In the genomic region with DNA sequence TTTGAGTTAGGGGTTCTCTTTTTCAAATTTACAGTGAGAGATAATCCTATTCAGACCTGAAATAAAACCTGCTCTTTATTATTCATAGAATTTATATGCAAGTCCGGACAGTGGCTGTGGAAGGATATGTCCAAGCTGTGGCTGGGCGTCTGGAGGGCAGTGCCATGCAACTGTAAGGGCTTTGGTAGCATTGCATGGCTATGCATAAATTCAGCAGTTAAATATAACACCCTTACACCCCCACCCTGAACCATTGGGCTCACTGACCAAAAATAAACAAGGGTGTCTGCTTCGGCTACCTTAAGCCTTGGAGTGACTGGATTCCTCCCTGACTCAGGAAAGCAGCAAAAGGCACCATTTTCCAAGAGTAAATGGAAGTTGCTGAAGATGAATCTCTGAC, we compare ENCODE assay signal across 28 cellular contexts. TPM values are rescaled to one million over a fixed set of nuclear protein-coding genes. Genes with fewer than 3 reads are reported as not detected.
A peak's percentile ranks its signal among the peaks of the same experiment; 100 is the strongest.
DNase-seq lines count a peak whose midpoint lies in the region; ATAC-seq and TF ChIP-seq lines count a peak whose summit lies in the region.
"Had no signal": no experiment of that assay in that cellular context is flagged by ENCODE, and none has a peak within 500 bp of the region (broad histone marks: within the 10 kb centered on the region; RNA-seq: fewer than 3 reads in every experiment).

No MANE protein-coding gene starts in this region.

- H3K27ac ChIP-seq in right atrium auricular region (peak overlapping the region; percentile 100), gastrocnemius medialis (peak overlapping the region; percentile 95 to 100 (median 100))
- H3K27ac ChIP-seq: BLaER1, PC-9 had no signal

- no peaks in the 10 kb centered on the region for H3K27me3 Mint-ChIP-seq in activated naive CD8-positive, alpha-beta T cell
- no peaks in the 10 kb centered on the region for H3K27me3 Mint-ChIP-seq in activated naive CD8-positive, alpha-beta T cell treated with anti-CD3 and anti-CD28 coated beads for 36 hours
- H3K27me3 Mint-ChIP-seq: CD4-positive, CD25-positive, alpha-beta regulatory T cell had no signal

- H3K27me3 ChIP-seq in right atrium auricular region, result no peaks in the 10 kb centered on the region
- H3K27me3 ChIP-seq in gastrocnemius medialis, result no peaks in the 10 kb centered on the region
- H3K27me3 ChIP-seq: BLaER1, MG63 had no signal

- H3K36me3 ChIP-seq in right atrium auricular region (peaks cover 91% of the 10 kb centered on the region), gastrocnemius medialis (peaks cover 0 to 68% of the 10 kb centered on the region in 2 donors)

- in situ Hi-C loops in gastrocnemius medialis (cut with MboI; ENCODE audit: low sequenced_read_pairs in 4 of 4), result no loop called here

- H3K4me1 Mint-ChIP-seq in activated naive CD8-positive, alpha-beta T cell (ENCODE audit: low read depth), result peaks cover 58% of the 10 kb centered on the region
- peaks cover 36% of the 10 kb centered on the region for H3K4me1 Mint-ChIP-seq in activated naive CD8-positive, alpha-beta T cell treated with anti-CD3 and anti-CD28 coated beads for 36 hours

- H3K27ac Mint-ChIP-seq in activated naive CD8-positive, alpha-beta T cell, result peak overlapping the region; percentile 46
- H3K27ac Mint-ChIP-seq in activated naive CD8-positive, alpha-beta T cell treated with anti-CD3 and anti-CD28 coated beads for 36 hours, result no peak overlapping the region

- intact Hi-C loops in Right ventricle myocardium superior (cut with DNase I) (no loop called here), gastrocnemius medialis (cut with DNase I; ENCODE audit: low total_unique reads) (loop anchor here (10.0 kb wide), 2 partner anchors 786 to 1804 kb away; a partner anchor contains a TSS)

- peaks cover 0 to 82% of the 10 kb centered on the region in 2 donors for H3K4me1 ChIP-seq in right atrium auricular region
- H3K4me1 ChIP-seq in gastrocnemius medialis, result peaks cover 86 to 92% of the 10 kb centered on the region in 2 donors

- no peak for DNase-seq in activated naive CD8-positive, alpha-beta T cell treated with anti-CD3 and anti-CD28 coated beads for 36 hours
- DNase-seq in Right ventricle myocardium superior (no peak), right atrium auricular region (ENCODE audit: low spot score) (no peak), gastrocnemius medialis (peak; percentile 61 to 81), NCI-H2171 (lab: John Stamatoyannopoulos, UW) (no peak)
- DNase-seq: CD4-positive, CD25-positive, alpha-beta regulatory T cell; DMS153; DND-41; KG1; MG63; NCI-H1105 treated with DMSO at 0.1 percent for 48 hours; NCI-H146; NCI-H1930; NCI-H2107; NCI-H446 treated with DMSO at 0.1 percent for 48 hours; NCI-H526; NCI-H82; NK-92 treated with Interleukin-12 subunit alpha and Interleukin-12 subunit beta, amount 100 ng/mL, for 24 hours; PC-9; SHP77 had no signal

- H3K9me3 ChIP-seq in right atrium auricular region (no peaks in the 10 kb centered on the region), gastrocnemius medialis (no peaks in the 10 kb centered on the region)
- H3K9me3 ChIP-seq: BLaER1, MG63 had no signal

- peak; percentile 34 to 63 for TF ChIP-seq POLR2A in gastrocnemius medialis (IDR thresholded peaks at IDR 0.05)

- peak; percentile 69 for ATAC-seq in Right ventricle myocardium superior (ENCODE audit: poor library complexity)
- ATAC-seq in gastrocnemius medialis, result peak; percentile 83 to 93
- no peak for ATAC-seq in HG03571 (IDR thresholded peaks at IDR 0.05; ENCODE audit: unreplicated experiment)
- ATAC-seq in GM18858 (IDR thresholded peaks at IDR 0.05; ENCODE audit: unreplicated experiment), result no peak
- ATAC-seq: HCT116 had no signal

- no peak overlapping the region for H3K4me3 Mint-ChIP-seq in activated naive CD8-positive, alpha-beta T cell
- no peak overlapping the region for H3K4me3 Mint-ChIP-seq in activated naive CD8-positive, alpha-beta T cell treated with anti-CD3 and anti-CD28 coated beads for 36 hours

- H3K4me3 ChIP-seq in right atrium auricular region (no peak overlapping the region), gastrocnemius medialis (peak overlapping the region in 2 of 4 donors; percentile 4 to 8)
- H3K4me3 ChIP-seq: BLaER1, MG63, PC-9 had no signal

- peaks cover 18% of the 10 kb centered on the region for H3K36me3 Mint-ChIP-seq in activated naive CD8-positive, alpha-beta T cell
- H3K36me3 Mint-ChIP-seq in activated naive CD8-positive, alpha-beta T cell treated with anti-CD3 and anti-CD28 coated beads for 36 hours, result peaks cover 62% of the 10 kb centered on the region

- H3K9me3 Mint-ChIP-seq in activated naive CD8-positive, alpha-beta T cell (ENCODE audit: low read depth), result no peaks in the 10 kb centered on the region
- no peaks in the 10 kb centered on the region for H3K9me3 Mint-ChIP-seq in activated naive CD8-positive, alpha-beta T cell treated with anti-CD3 and anti-CD28 coated beads for 36 hours
- H3K9me3 Mint-ChIP-seq: CD4-positive, CD25-positive, alpha-beta regulatory T cell had no signal

- TF ChIP-seq CTCF in right atrium auricular region (IDR thresholded peaks at IDR 0.05), result no peak
- TF ChIP-seq CTCF in gastrocnemius medialis (IDR thresholded peaks at IDR 0.05 in 4 of 5, conservative IDR thresholded peaks at IDR 0.05 in 1 of 5), result no peak

RNA-seq across cellular contexts. Expression of a gene that starts 5.4 kb away (rescaled TPM):
- 10 to 100 TPM; 94.3 to 98.1 TPM for total RNA-seq in activated naive CD8-positive, alpha-beta T cell treated with anti-CD3 and anti-CD28 coated beads for 36 hours
- total RNA-seq in Right ventricle myocardium superior (68.1 TPM), right atrium auricular region (10 to 100 TPM; 38.2 to 50.1 TPM), gastrocnemius medialis (10 to 100 TPM; 49.5 to 73.4 (median 59.1) TPM)

RNA-seq across cellular contexts. Expression of a gene that starts 11.0 kb away (rescaled TPM):
- total RNA-seq in activated naive CD8-positive, alpha-beta T cell treated with anti-CD3 and anti-CD28 coated beads for 36 hours, result not detected
- total RNA-seq in Right ventricle myocardium superior (2,267 TPM), right atrium auricular region (1,000 to 10,000 TPM in 1 of 2 donors, 100 to 1,000 TPM in 1; 965 to 2,413 TPM), gastrocnemius medialis (100 to 1,000 TPM; 390 to 932 (median 616) TPM)
- total RNA-seq: CD4-positive, CD25-positive, alpha-beta regulatory T cell had no signal

RNA-seq across cellular contexts. Expression of a gene that starts 12.0 kb away (rescaled TPM):
- 1 to 10 TPM; 5.7 to 5.9 TPM for total RNA-seq in activated naive CD8-positive, alpha-beta T cell treated with anti-CD3 and anti-CD28 coated beads for 36 hours
- total RNA-seq in Right ventricle myocardium superior (153 TPM), right atrium auricular region (100 to 1,000 TPM; 114 to 314 TPM), gastrocnemius medialis (100 to 1,000 TPM; 113 to 237 (median 159) TPM)

RNA-seq across cellular contexts. Expression of a gene that starts 19.2 kb away (rescaled TPM):
- 10 to 100 TPM; 32.9 to 34.7 TPM for total RNA-seq in activated naive CD8-positive, alpha-beta T cell treated with anti-CD3 and anti-CD28 coated beads for 36 hours
- total RNA-seq in Right ventricle myocardium superior (57.2 TPM), right atrium auricular region (10 to 100 TPM; 60.8 to 84.0 TPM), gastrocnemius medialis (100 to 1,000 TPM in 1 of 4 donors, 10 to 100 TPM in 3; 64.0 to 127 (median 90.0) TPM)

RNA-seq across cellular contexts. Expression of a gene that starts 23.2 kb away (rescaled TPM):
- total RNA-seq in activated naive CD8-positive, alpha-beta T cell treated with anti-CD3 and anti-CD28 coated beads for 36 hours, result not detected
- total RNA-seq in Right ventricle myocardium superior, result 5.8 TPM
- total RNA-seq in right atrium auricular region, result 1 to 10 TPM in 1 of 2 donors, under 1 TPM in 1; 0.55 to 2.4 TPM
- total RNA-seq in gastrocnemius medialis, result 1 to 10 TPM in 1 of 4 donors, not detected in 3; 1.8 TPM
- total RNA-seq: CD4-positive, CD25-positive, alpha-beta regulatory T cell; H4; RPMI7951; SK-MEL-5 had no signal

Comparison
In these comparisons a context has a peak if more than half of its experiments do, and no peak if none do; other contexts are left out.
1. DNase-seq: peak in gastrocnemius medialis (2 of 2); none in activated naive CD8-positive, alpha-beta T cell treated with anti-CD3 and anti-CD28 coated beads for 36 hours (single experiment), Right ventricle myocardium superior (single experiment), right atrium auricular region (single experiment) and NCI-H2171 (single experiment).
2. ATAC-seq: peak in Right ventricle myocardium superior (single experiment) and gastrocnemius medialis (2 of 2); none in HG03571 (single experiment) and GM18858 (single experiment).
3. RNA of a gene that starts 11.0 kb away (total RNA-seq): 965 to 2,413 TPM in right atrium auricular region, 2,267 TPM in Right ventricle myocardium superior (single experiment) and 390 to 932 TPM in gastrocnemius medialis; not detected in activated naive CD8-positive, alpha-beta T cell treated with anti-CD3 and anti-CD28 coated beads for 36 hours; every median in the first group is over 100 times any median in the second.
4. RNA of a gene that starts 12.0 kb away (total RNA-seq): 114 to 314 TPM in right atrium auricular region, 113 to 237 TPM in gastrocnemius medialis and 153 TPM in Right ventricle myocardium superior (single experiment); 5.7 to 5.9 TPM in activated naive CD8-positive, alpha-beta T cell treated with anti-CD3 and anti-CD28 coated beads for 36 hours; every median in the first group is over 10 times any median in the second.